Comparison of ENCODE assay signal across 18 cellular contexts in genomic region chr16:59573528-59574271, GRCh38.
DNase-seq lines count a peak whose midpoint lies in the region; FAIRE-seq and TF ChIP-seq lines count a peak whose summit lies in the region.
"Had no signal": no experiment of that assay in that cellular context is flagged by ENCODE, and none has a peak within 500 bp of the region (broad histone marks: within the 10 kb centered on the region; RNA-seq: fewer than 3 reads in every experiment).

No MANE protein-coding gene starts in this region.

- no peak for FAIRE-seq in GM12892 (lab: Jason Lieb, UNC)
- FAIRE-seq: H1, islet of Langerhans had no signal

- no peak for TF ChIP-seq POLR2A in GM12892 (IDR thresholded peaks at IDR 0.05; ENCODE audit: low read depth, low read length)

- in situ Hi-C loops in astrocyte of the spinal cord (cut with HindIII; ENCODE audit: low sequenced_read_pairs) = no loop called here

- H3K4me3 ChIP-seq in AG09309 (ENCODE audit: control insufficient read depth, low read depth, low read length) (no peak overlapping the region), astrocyte of the spinal cord (ENCODE audit: low read depth, low read length) (no peak overlapping the region)
- H3K4me3 ChIP-seq: sigmoid colon had no signal

- DNase-seq in AG09309 (ENCODE audit: low read depth) = peak; percentile 59
- peak; percentile 90 for DNase-seq in LHCN-M2 (ENCODE audit: low read depth)
- DNase-seq in astrocyte of the spinal cord (ENCODE audit: low read depth, low spot score) = peak; percentile 88
- peak; percentile 11 for DNase-seq in hepatic stellate cell (ENCODE audit: low spot score)
- DNase-seq in NCI-H524 (lab: John Stamatoyannopoulos, UW) = no peak
- DNase-seq in mucosa of gallbladder (ENCODE audit: low spot score) = no peak
- DNase-seq in NAMALWA (ENCODE audit: low spot score) = no peak
- DNase-seq in GM12892 (ENCODE audit: insufficient read length) = no peak
- DNase-seq: activated CD8-positive, alpha-beta T cell treated with anti-CD3 and anti-CD28 coated beads, Interleukin-2, amount 10 ng/mL, durations not matched to agents 7 days and 5 days; AML-193; aorta; KBM-7; NCI-H1417; NCI-H524 treated with DMSO at 0.1 percent for 48 hours; sigmoid colon; trophoblast cell had no signal

- TF ChIP-seq CTCF in AG09309 (IDR thresholded peaks at IDR 0.05; ENCODE audit: control insufficient read depth, insufficient read depth, low read depth, low read length, missing control alignments) (no peak), astrocyte of the spinal cord (IDR thresholded peaks at IDR 0.05; ENCODE audit: low read depth, low read length) (no peak)

Comparison
In these comparisons a context has a peak if more than half of its experiments do, and no peak if none do; other contexts are left out.
1. DNase-seq: peak in AG09309 (single experiment), LHCN-M2 (single experiment), astrocyte of the spinal cord (single experiment) and hepatic stellate cell (single experiment); none in NCI-H524 (0 of 2), mucosa of gallbladder (single experiment), NAMALWA (single experiment) and GM12892 (single experiment).